In the genomic region with DNA sequence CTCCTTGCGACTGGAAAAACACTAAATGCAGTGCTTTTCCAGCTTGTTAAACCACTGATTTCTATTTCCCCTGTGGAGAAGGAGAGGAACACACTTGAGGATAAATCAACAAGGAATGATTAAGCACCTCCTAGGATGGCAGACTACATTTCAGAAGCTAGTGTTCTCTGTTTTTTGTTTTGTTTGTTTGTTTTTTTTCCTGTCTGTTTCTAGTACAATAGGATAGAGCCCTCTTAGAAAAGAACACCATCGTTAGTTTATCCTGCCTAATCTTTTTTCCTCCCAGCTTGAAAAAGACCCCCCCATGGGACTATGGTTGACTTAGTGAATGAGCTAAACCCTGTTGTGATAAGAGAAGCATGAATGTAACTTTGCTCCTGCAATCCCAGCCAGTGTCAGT, we compare ENCODE assay signal across 1 cellular context.
TF ChIP-seq lines count a peak whose summit lies in the region.

No MANE protein-coding gene starts in this region.

TF ChIP-seq in HEK293, 187 proteins besides CTCF, POLR2A, EP300 and RAD21 (continued from another document):
- TF ChIP-seq GLIS1 (tag by site-specific recombination; IDR thresholded peaks at IDR 0.05) (peak; percentile 83), ZEB2 (tag by site-specific recombination; IDR thresholded peaks at IDR 0.05) (no peak), ZNF19 (tag by site-specific recombination; IDR thresholded peaks at IDR 0.05; ENCODE audit: low read depth) (no peak), ZIC2 (tag by site-specific recombination; IDR thresholded peaks at IDR 0.05) (peak; percentile 78), BCL11B (tag by site-specific recombination; IDR thresholded peaks at IDR 0.05; ENCODE audit: low read depth) (no peak), ZNF677 (tag by site-specific recombination; IDR thresholded peaks at IDR 0.05) (no peak), ZNF416 (tag by site-specific recombination; IDR thresholded peaks at IDR 0.05) (no peak), ZNF624 (tag by site-specific recombination; IDR thresholded peaks at IDR 0.05) (no peak), ZNF658 (tag by site-specific recombination; IDR thresholded peaks at IDR 0.05) (no peak), ZNF223 (tag by site-specific recombination; IDR thresholded peaks at IDR 0.05) (no peak), ZNF596 (tag by site-specific recombination; IDR thresholded peaks at IDR 0.05) (no peak), SCRT1 (tag by site-specific recombination; IDR thresholded peaks at IDR 0.05; ENCODE audit: borderline replicate concordance) (no peak), ZNF266 (tag by site-specific recombination; IDR thresholded peaks at IDR 0.05; ENCODE audit: low read depth) (no peak), ZFP41 (tag by site-specific recombination; IDR thresholded peaks at IDR 0.05; ENCODE audit: borderline replicate concordance) (no peak), ZNF623 (tag by site-specific recombination; IDR thresholded peaks at IDR 0.05) (no peak), ZNF664 (tag by site-specific recombination; IDR thresholded peaks at IDR 0.05) (no peak), GFI1B (tag by site-specific recombination; IDR thresholded peaks at IDR 0.05) (no peak), TRIM28 (IDR thresholded peaks at IDR 0.05; ENCODE audit: borderline replicate concordance, low read length) (peak; percentile 79), GLI4 (tag by site-specific recombination; IDR thresholded peaks at IDR 0.05) (no peak), TCF7L2 (IDR thresholded peaks at IDR 0.05; ENCODE audit: borderline replicate concordance, low read depth, low read length) (peak; percentile 56; the same call in 1 of the 2 replicates)
- TF ChIP-seq, protein P1, sequence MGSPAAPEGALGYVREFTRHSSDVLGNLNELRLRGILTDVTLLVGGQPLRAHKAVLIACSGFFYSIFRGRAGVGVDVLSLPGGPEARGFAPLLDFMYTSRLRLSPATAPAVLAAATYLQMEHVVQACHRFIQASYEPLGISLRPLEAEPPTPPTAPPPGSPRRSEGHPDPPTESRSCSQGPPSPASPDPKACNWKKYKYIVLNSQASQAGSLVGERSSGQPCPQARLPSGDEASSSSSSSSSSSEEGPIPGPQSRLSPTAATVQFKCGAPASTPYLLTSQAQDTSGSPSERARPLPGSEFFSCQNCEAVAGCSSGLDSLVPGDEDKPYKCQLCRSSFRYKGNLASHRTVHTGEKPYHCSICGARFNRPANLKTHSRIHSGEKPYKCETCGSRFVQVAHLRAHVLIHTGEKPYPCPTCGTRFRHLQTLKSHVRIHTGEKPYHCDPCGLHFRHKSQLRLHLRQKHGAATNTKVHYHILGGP (tag by site-specific recombination; IDR thresholded peaks at IDR 0.05): no peak
- TF ChIP-seq, protein P2, sequence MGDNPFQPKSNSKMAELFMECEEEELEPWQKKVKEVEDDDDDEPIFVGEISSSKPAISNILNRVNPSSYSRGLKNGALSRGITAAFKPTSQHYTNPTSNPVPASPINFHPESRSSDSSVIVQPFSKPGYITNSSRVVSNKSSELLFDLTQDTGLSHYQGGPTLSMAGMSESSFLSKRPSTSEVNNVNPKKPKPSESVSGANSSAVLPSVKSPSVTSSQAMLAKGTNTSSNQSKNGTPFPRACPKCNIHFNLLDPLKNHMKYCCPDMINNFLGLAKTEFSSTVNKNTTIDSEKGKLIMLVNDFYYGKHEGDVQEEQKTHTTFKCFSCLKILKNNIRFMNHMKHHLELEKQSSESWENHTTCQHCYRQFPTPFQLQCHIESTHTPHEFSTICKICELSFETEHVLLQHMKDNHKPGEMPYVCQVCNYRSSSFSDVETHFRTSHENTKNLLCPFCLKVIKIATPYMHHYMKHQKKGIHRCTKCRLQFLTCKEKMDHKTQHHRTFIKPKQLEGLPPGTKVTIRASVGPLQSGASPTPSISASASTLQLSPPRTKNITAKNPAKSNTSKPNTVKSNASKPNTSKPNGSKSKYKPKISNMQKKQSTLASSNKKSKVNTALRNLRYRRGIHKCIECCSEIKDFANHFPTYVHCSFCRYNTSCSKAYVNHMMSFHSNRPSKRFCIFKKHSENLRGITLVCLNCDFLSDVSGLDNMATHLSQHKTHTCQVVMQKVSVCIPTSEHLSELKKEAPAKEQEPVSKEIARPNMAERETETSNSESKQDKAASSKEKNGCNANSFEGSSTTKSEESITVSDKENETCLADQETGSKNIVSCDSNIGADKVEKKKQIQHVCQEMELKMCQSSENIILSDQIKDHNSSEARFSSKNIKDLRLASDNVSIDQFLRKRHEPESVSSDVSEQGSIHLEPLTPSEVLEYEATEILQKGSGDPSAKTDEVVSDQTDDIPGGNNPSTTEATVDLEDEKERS (tag by site-specific recombination; IDR thresholded peaks at IDR 0.05): no peak
- TF ChIP-seq, protein P3, sequence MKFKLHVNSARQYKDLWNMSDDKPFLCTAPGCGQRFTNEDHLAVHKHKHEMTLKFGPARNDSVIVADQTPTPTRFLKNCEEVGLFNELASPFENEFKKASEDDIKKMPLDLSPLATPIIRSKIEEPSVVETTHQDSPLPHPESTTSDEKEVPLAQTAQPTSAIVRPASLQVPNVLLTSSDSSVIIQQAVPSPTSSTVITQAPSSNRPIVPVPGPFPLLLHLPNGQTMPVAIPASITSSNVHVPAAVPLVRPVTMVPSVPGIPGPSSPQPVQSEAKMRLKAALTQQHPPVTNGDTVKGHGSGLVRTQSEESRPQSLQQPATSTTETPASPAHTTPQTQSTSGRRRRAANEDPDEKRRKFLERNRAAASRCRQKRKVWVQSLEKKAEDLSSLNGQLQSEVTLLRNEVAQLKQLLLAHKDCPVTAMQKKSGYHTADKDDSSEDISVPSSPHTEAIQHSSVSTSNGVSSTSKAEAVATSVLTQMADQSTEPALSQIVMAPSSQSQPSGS (tag by site-specific recombination; IDR thresholded peaks at IDR 0.05; ENCODE audit: low read depth): no peak
- TF ChIP-seq, protein P4, sequence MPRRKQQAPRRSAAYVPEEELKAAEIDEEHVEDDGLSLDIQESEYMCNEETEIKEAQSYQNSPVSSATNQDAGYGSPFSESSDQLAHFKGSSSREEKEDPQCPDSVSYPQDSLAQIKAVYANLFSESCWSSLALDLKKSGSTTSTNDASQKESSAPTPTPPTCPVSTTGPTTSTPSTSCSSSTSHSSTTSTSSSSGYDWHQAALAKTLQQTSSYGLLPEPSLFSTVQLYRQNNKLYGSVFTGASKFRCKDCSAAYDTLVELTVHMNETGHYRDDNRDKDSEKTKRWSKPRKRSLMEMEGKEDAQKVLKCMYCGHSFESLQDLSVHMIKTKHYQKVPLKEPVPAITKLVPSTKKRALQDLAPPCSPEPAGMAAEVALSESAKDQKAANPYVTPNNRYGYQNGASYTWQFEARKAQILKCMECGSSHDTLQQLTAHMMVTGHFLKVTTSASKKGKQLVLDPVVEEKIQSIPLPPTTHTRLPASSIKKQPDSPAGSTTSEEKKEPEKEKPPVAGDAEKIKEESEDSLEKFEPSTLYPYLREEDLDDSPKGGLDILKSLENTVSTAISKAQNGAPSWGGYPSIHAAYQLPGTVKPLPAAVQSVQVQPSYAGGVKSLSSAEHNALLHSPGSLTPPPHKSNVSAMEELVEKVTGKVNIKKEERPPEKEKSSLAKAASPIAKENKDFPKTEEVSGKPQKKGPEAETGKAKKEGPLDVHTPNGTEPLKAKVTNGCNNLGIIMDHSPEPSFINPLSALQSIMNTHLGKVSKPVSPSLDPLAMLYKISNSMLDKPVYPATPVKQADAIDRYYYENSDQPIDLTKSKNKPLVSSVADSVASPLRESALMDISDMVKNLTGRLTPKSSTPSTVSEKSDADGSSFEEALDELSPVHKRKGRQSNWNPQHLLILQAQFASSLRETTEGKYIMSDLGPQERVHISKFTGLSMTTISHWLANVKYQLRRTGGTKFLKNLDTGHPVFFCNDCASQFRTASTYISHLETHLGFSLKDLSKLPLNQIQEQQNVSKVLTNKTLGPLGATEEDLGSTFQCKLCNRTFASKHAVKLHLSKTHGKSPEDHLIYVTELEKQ (tag by site-specific recombination; IDR thresholded peaks at IDR 0.05; ENCODE audit: borderline replicate concordance): no peak
- TF ChIP-seq, protein P5, sequence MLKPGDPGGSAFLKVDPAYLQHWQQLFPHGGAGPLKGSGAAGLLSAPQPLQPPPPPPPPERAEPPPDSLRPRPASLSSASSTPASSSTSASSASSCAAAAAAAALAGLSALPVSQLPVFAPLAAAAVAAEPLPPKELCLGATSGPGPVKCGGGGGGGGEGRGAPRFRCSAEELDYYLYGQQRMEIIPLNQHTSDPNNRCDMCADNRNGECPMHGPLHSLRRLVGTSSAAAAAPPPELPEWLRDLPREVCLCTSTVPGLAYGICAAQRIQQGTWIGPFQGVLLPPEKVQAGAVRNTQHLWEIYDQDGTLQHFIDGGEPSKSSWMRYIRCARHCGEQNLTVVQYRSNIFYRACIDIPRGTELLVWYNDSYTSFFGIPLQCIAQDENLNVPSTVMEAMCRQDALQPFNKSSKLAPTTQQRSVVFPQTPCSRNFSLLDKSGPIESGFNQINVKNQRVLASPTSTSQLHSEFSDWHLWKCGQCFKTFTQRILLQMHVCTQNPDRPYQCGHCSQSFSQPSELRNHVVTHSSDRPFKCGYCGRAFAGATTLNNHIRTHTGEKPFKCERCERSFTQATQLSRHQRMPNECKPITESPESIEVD (tag by site-specific recombination; IDR thresholded peaks at IDR 0.05): peak; percentile 55
- TF ChIP-seq, protein P6, sequence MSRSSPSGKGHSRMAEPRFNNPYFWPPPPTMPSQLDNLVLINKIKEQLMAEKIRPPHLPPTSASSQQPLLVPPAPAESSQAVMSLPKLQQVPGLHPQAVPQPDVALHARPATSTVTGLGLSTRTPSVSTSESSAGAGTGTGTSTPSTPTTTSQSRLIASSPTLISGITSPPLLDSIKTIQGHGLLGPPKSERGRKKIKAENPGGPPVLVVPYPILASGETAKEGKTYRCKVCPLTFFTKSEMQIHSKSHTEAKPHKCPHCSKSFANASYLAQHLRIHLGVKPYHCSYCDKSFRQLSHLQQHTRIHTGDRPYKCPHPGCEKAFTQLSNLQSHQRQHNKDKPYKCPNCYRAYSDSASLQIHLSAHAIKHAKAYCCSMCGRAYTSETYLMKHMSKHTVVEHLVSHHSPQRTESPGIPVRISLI (tag by site-specific recombination; IDR thresholded peaks at IDR 0.05): no peak
- TF ChIP-seq, protein P7, sequence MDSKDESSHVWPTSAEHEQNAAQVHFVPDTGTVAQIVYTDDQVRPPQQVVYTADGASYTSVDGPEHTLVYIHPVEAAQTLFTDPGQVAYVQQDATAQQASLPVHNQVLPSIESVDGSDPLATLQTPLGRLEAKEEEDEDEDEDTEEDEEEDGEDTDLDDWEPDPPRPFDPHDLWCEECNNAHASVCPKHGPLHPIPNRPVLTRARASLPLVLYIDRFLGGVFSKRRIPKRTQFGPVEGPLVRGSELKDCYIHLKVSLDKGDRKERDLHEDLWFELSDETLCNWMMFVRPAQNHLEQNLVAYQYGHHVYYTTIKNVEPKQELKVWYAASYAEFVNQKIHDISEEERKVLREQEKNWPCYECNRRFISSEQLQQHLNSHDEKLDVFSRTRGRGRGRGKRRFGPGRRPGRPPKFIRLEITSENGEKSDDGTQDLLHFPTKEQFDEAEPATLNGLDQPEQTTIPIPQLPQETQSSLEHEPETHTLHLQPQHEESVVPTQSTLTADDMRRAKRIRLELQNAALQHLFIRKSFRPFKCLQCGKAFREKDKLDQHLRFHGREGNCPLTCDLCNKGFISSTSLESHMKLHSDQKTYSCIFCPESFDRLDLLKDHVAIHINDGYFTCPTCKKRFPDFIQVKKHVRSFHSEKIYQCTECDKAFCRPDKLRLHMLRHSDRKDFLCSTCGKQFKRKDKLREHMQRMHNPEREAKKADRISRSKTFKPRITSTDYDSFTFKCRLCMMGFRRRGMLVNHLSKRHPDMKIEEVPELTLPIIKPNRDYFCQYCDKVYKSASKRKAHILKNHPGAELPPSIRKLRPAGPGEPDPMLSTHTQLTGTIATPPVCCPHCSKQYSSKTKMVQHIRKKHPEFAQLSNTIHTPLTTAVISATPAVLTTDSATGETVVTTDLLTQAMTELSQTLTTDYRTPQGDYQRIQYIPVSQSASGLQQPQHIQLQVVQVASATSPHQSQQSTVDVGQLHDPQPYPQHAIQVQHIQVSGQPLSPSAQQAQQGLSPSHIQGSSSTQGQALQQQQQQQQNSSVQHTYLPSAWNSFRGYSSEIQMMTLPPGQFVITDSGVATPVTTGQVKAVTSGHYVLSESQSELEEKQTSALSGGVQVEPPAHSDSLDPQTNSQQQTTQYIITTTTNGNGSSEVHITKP (tag by site-specific recombination; IDR thresholded peaks at IDR 0.05): 0 out of 2 replicates have a peak, but pooled peaks have one; percentile 16
- TF ChIP-seq, protein P8, sequence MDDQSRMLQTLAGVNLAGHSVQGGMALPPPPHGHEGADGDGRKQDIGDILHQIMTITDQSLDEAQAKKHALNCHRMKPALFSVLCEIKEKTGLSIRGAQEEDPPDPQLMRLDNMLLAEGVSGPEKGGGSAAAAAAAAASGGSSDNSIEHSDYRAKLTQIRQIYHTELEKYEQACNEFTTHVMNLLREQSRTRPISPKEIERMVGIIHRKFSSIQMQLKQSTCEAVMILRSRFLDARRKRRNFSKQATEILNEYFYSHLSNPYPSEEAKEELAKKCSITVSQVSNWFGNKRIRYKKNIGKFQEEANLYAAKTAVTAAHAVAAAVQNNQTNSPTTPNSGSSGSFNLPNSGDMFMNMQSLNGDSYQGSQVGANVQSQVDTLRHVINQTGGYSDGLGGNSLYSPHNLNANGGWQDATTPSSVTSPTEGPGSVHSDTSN (CRISPR knock-in tag; IDR thresholded peaks at IDR 0.05): no peak
TF ChIP-seq in HEK293: peak in this region for 10.
